Comparison of ENCODE assay signal across 1 cellular context in the genomic region with DNA sequence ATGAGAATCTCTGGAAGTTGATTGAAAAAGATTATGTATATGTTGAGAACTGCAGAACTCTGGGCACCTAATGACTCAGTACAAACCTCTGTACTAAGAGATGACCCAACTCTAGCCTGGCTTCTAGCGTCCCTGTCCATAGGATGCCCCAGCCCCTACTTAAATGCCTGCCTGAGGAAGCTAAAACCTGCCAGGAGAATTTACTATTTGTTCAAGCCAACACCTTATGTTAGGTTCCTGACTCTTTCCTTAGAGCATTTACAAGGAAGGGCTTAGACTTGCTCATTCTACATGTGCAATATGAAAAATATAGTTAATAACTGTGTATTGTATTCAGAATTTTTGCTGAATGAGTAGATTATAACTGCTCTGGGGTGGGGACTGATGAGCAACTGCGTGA.
TF ChIP-seq lines count a peak whose summit lies in the region.

No MANE protein-coding gene starts in this region.

TF ChIP-seq in GM23338, 12 proteins besides CTCF, POLR2A, EP300 and RAD21 (continued from another document):
- TF ChIP-seq, protein P1, sequence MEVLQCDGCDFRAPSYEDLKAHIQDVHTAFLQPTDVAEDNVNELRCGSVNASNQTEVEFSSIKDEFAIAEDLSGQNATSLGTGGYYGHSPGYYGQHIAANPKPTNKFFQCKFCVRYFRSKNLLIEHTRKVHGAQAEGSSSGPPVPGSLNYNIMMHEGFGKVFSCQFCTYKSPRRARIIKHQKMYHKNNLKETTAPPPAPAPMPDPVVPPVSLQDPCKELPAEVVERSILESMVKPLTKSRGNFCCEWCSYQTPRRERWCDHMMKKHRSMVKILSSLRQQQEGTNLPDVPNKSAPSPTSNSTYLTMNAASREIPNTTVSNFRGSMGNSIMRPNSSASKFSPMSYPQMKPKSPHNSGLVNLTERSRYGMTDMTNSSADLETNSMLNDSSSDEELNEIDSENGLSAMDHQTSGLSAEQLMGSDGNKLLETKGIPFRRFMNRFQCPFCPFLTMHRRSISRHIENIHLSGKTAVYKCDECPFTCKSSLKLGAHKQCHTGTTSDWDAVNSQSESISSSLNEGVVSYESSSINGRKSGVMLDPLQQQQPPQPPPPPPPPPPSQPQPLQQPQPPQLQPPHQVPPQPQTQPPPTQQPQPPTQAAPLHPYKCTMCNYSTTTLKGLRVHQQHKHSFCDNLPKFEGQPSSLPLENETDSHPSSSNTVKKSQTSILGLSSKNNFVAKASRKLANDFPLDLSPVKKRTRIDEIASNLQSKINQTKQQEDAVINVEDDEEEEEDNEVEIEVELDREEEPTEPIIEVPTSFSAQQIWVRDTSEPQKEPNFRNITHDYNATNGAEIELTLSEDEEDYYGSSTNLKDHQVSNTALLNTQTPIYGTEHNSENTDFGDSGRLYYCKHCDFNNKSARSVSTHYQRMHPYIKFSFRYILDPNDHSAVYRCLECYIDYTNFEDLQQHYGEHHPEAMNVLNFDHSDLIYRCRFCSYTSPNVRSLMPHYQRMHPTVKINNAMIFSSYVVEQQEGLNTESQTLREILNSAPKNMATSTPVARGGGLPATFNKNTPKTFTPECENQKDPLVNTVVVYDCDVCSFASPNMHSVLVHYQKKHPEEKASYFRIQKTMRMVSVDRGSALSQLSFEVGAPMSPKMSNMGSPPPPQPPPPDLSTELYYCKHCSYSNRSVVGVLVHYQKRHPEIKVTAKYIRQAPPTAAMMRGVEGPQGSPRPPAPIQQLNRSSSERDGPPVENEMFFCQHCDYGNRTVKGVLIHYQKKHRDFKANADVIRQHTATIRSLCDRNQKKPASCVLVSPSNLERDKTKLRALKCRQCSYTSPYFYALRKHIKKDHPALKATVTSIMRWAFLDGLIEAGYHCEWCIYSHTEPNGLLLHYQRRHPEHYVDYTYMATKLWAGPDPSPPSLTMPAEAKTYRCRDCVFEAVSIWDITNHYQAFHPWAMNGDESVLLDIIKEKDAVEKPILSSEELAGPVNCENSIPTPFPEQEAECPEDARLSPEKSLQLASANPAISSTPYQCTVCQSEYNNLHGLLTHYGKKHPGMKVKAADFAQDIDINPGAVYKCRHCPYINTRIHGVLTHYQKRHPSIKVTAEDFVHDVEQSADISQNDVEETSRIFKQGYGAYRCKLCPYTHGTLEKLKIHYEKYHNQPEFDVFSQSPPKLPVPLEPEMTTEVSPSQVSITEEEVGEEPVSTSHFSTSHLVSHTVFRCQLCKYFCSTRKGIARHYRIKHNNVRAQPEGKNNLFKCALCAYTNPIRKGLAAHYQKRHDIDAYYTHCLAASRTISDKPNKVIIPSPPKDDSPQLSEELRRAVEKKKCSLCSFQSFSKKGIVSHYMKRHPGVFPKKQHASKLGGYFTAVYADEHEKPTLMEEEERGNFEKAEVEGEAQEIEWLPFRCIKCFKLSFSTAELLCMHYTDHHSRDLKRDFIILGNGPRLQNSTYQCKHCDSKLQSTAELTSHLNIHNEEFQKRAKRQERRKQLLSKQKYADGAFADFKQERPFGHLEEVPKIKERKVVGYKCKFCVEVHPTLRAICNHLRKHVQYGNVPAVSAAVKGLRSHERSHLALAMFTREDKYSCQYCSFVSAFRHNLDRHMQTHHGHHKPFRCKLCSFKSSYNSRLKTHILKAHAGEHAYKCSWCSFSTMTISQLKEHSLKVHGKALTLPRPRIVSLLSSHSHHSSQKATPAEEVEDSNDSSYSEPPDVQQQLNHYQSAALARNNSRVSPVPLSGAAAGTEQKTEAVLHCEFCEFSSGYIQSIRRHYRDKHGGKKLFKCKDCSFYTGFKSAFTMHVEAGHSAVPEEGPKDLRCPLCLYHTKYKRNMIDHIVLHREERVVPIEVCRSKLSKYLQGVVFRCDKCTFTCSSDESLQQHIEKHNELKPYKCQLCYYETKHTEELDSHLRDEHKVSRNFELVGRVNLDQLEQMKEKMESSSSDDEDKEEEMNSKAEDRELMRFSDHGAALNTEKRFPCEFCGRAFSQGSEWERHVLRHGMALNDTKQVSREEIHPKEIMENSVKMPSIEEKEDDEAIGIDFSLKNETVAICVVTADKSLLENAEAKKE (CRISPR knock-in tag; IDR thresholded peaks at IDR 0.05), result no peak
- no peak for TF ChIP-seq CREB1 (CRISPR knock-in tag; IDR thresholded peaks at IDR 0.05; ENCODE audit: low read depth)
